18 cellular contexts compared by ENCODE assay signal in the genomic region with DNA sequence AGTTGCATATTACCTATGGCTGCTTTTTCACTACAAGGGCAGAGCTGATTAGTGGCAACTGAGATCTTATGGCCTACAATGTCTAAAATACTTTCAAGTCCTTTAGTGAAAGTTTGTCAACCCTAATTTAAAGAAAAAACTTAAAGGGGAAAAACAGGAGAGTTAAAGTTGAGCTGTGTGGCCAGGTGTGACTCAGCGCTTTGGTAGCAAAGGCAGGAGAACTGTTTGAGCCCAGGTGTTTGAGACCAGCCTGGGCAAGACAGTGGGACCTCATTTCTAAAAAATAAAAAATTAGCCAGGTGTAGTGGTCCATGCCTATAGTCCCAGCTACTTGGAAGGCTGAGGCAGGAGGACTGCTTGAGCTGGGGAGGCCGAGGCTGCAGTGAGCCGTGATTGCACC.
DNase-seq lines count a peak whose midpoint lies in the region; FAIRE-seq and TF ChIP-seq lines count a peak whose summit lies in the region.
"Had no signal": no experiment of that assay in that cellular context is flagged by ENCODE, and none has a peak within 500 bp of the region (broad histone marks: within the 10 kb centered on the region; RNA-seq: fewer than 3 reads in every experiment).

No MANE protein-coding gene starts in this region.

- no peak for TF ChIP-seq CTCF in D721Med (IDR thresholded peaks at IDR 0.05; ENCODE audit: insufficient read depth, missing control alignments)

- H3K4me3 ChIP-seq in HUES64 (ENCODE audit: low read length) (no peak overlapping the region), rectal smooth muscle tissue (ENCODE audit: low read length) (no peak overlapping the region)
- H3K4me3 ChIP-seq: BLaER1, thyroid gland had no signal

- peaks cover 11% of the 10 kb centered on the region; the same call in 1 of the 2 replicates for H3K4me1 ChIP-seq in HUES64 (ENCODE audit: insufficient read depth, low read length)
- peaks cover 21% of the 10 kb centered on the region for H3K4me1 ChIP-seq in rectal smooth muscle tissue (ENCODE audit: control insufficient read depth, insufficient read depth, low read length)
- H3K4me1 ChIP-seq: BLaER1 had no signal

- WGBS in HUES64: 90% methylated on average over 2 of the region's 3 CpGs

- no peaks in the 10 kb centered on the region for H3K9me3 ChIP-seq in HUES64 (ENCODE audit: insufficient read depth, low read depth, low read length)
- H3K9me3 ChIP-seq: thyroid gland had no signal

- FAIRE-seq in D721Med (lab: Jason Lieb, UNC): peak; percentile 16
- FAIRE-seq: RCC 7860 had no signal

- no peaks in the 10 kb centered on the region for H3K27me3 ChIP-seq in HUES64 (ENCODE audit: insufficient read depth, low read length)
- no peaks in the 10 kb centered on the region for H3K27me3 ChIP-seq in rectal smooth muscle tissue (ENCODE audit: control insufficient read depth, insufficient read depth, low read length)
- H3K27me3 ChIP-seq: BLaER1, thyroid gland had no signal

- no peak overlapping the region for H3K9ac ChIP-seq in HUES64 (ENCODE audit: low read depth, low read length)
- H3K9ac ChIP-seq in rectal smooth muscle tissue (ENCODE audit: low read length): no peak overlapping the region
- H3K9ac ChIP-seq: BLaER1 had no signal

- H3K36me3 ChIP-seq in HUES64 (ENCODE audit: insufficient read depth, low read length): peaks cover 90% of the 10 kb centered on the region
- H3K36me3 ChIP-seq in rectal smooth muscle tissue (ENCODE audit: control insufficient read depth, insufficient read depth, low read length): no peaks in the 10 kb centered on the region

- H3K27ac ChIP-seq in HUES64 (ENCODE audit: low read depth, low read length) (peak overlapping the region; percentile 3; the same call in 1 of the 2 replicates), caudate nucleus (ENCODE audit: low read depth, low read length) (peak overlapping the region; percentile 21), rectal smooth muscle tissue (ENCODE audit: low read depth, low read length) (peak overlapping the region; percentile 76)
- H3K27ac ChIP-seq: BLaER1, WERI-Rb-1 had no signal

- DNase-seq in D721Med (ENCODE audit: insufficient read length, low spot score) (no peak), caudate nucleus (lab: John Stamatoyannopoulos, UW) (no peak), SIG-M5 treated with dmso at 0.1 percent for 504 hours (lab: John Stamatoyannopoulos, UW; ENCODE audit: unreplicated experiment) (no peak), hippocampal formation (lab: John Stamatoyannopoulos, UW) (no peak), NCI-H82 treated with DMSO at 0.1 percent for 48 hours (lab: John Stamatoyannopoulos, UW; ENCODE audit: unreplicated experiment) (no peak)
- DNase-seq: activated CD8-positive, alpha-beta T cell treated with anti-CD3 and anti-CD28 coated beads for 36 hours; amygdala; foreskin melanocyte; immature natural killer cell; NCI-H1105; NCI-H2171; NCI-H748 treated with DMSO at 0.1 percent for 48 hours; thyroid gland; WERI-Rb-1 had no signal

Comparison
In these comparisons a context has a peak if more than half of its experiments do, and no peak if none do; other contexts are left out.
1. H3K27ac ChIP-seq: peak in every context shown above with its lines; median percentile 76 in rectal smooth muscle tissue; 21 in caudate nucleus; 3 in HUES64.